In genomic region chr16:19307587-19308241, GRCh38 we compare ENCODE assay signal across 14 cellular contexts. TPM values are rescaled to one million over a fixed set of nuclear protein-coding genes. Genes with fewer than 3 reads are reported as not detected.
DNase-seq lines count a peak whose midpoint lies in the region; ATAC-seq and TF ChIP-seq lines count a peak whose summit lies in the region.
"Had no signal": no experiment of that assay in that cellular context is flagged by ENCODE, and none has a peak within 500 bp of the region (broad histone marks: within the 10 kb centered on the region; RNA-seq: fewer than 3 reads in every experiment).

No MANE protein-coding gene starts in this region.

- no peak overlapping the region for H3K4me3 Mint-ChIP-seq in stimulated activated naive CD8-positive, alpha-beta T cell treated with anti-CD3 and anti-CD28 coated beads, Interleukin-15, amount 100 ng/mL, for 72 hours
- no peak overlapping the region for H3K4me3 Mint-ChIP-seq in endodermal cell
- H3K4me3 Mint-ChIP-seq: activated T-cell treated with anti-CD3 and anti-CD28 coated beads, Interleukin-2, amount 50 U/mL, for 72 hours had no signal

- no peak overlapping the region for H3K4me3 ChIP-seq in endodermal cell (ENCODE audit: low read length)

- no peak overlapping the region for H3K9ac ChIP-seq in endodermal cell (ENCODE audit: extremely low read depth, low read length, poor library complexity, severe bottlenecking)

- ATAC-seq in stimulated activated naive CD8-positive, alpha-beta T cell treated with anti-CD3 and anti-CD28 coated beads, Interleukin-15, Interleukin-2, amounts not matched to agents 100 U/mL and 50 U/mL, for 24 hours = no peak
- ATAC-seq in stimulated activated naive CD8-positive, alpha-beta T cell treated with anti-CD3 and anti-CD28 coated beads, Interleukin-15, amount 100 ng/mL, for 72 hours = no peak
- ATAC-seq in GM18511 (IDR thresholded peaks at IDR 0.05; ENCODE audit: unreplicated experiment) = no peak
- ATAC-seq: activated T-cell treated with anti-CD3 and anti-CD28 coated beads, Interleukin-2, amount 50 U/mL, for 72 hours had no signal

- 74 to 78% methylated on average over 7 to 8 of the region's 8 CpGs for WGBS in endodermal cell (ENCODE audit: insufficient coverage in 1 of 2, insufficient read length in 1 of 2), 2 experiments

- H3K27ac ChIP-seq in endodermal cell (ENCODE audit: low read depth, low read length) = no peak overlapping the region

- H3K36me3 ChIP-seq in endodermal cell (ENCODE audit: control insufficient read depth, insufficient read depth, low read length) = no peaks in the 10 kb centered on the region
- H3K36me3 ChIP-seq: BE2C had no signal

- no peak for TF ChIP-seq CTCF in endodermal cell (conservative IDR thresholded peaks at IDR 0.05)

- H3K27me3 Mint-ChIP-seq in stimulated activated naive CD8-positive, alpha-beta T cell treated with anti-CD3 and anti-CD28 coated beads, Interleukin-15, amount 100 ng/mL, for 72 hours = peaks cover 17% of the 10 kb centered on the region
- no peaks in the 10 kb centered on the region for H3K27me3 Mint-ChIP-seq in endodermal cell (ENCODE audit: insufficient read depth)

- no peaks in the 10 kb centered on the region for H3K4me1 ChIP-seq in endodermal cell (ENCODE audit: control insufficient read depth, insufficient read depth, low read length)
- H3K4me1 ChIP-seq: BE2C had no signal

- H3K4me1 Mint-ChIP-seq in stimulated activated naive CD8-positive, alpha-beta T cell treated with anti-CD3 and anti-CD28 coated beads, Interleukin-15, amount 100 ng/mL, for 72 hours = no peaks in the 10 kb centered on the region
- H3K4me1 Mint-ChIP-seq in endodermal cell = peaks cover 7% of the 10 kb centered on the region

- H3K9me3 ChIP-seq in endodermal cell (ENCODE audit: control insufficient read depth, low read length) = no peaks in the 10 kb centered on the region
- H3K9me3 ChIP-seq: BE2C had no signal

- H3K27me3 ChIP-seq in endodermal cell (ENCODE audit: control insufficient read depth, insufficient read depth, low read length, poor library complexity, severe bottlenecking) = no peaks in the 10 kb centered on the region
- H3K27me3 ChIP-seq: BE2C had no signal

- peak; percentile 9 for DNase-seq in stimulated activated naive CD8-positive, alpha-beta T cell treated with anti-CD3 and anti-CD28 coated beads, Interleukin-15, Interleukin-2, amounts not matched to agents 100 U/mL and 50 U/mL, for 24 hours
- no peak for DNase-seq in stimulated activated naive CD8-positive, alpha-beta T cell treated with anti-CD3 and anti-CD28 coated beads, Interleukin-15, amount 100 ng/mL, for 72 hours
- DNase-seq in NCI-H460 (ENCODE audit: extremely low read depth, low read depth) (peak; percentile 26), endodermal cell (peak; percentile 89), DMS79 treated with DMSO at 0.1 percent for 48 hours (lab: John Stamatoyannopoulos, UW) (no peak), germinal center (ENCODE audit: low spot score) (no peak)
- DNase-seq: activated T-cell treated with anti-CD3 and anti-CD28 coated beads, Interleukin-2, amount 50 U/mL, for 72 hours; amygdala; BE2C; NCI-H1105 treated with DMSO at 0.1 percent for 48 hours had no signal

- H3K36me3 Mint-ChIP-seq in endodermal cell (ENCODE audit: low read depth) = no peaks in the 10 kb centered on the region

- H3K9me3 Mint-ChIP-seq in stimulated activated naive CD8-positive, alpha-beta T cell treated with anti-CD3 and anti-CD28 coated beads, Interleukin-15, amount 100 ng/mL, for 72 hours = peaks cover 0 to 3% of the 10 kb centered on the region in 2 donors
- peaks cover 4% of the 10 kb centered on the region for H3K9me3 Mint-ChIP-seq in endodermal cell

- no peak overlapping the region for H3K27ac Mint-ChIP-seq in stimulated activated naive CD8-positive, alpha-beta T cell treated with anti-CD3 and anti-CD28 coated beads, Interleukin-15, amount 100 ng/mL, for 72 hours
- no peak overlapping the region for H3K27ac Mint-ChIP-seq in endodermal cell
- H3K27ac Mint-ChIP-seq: activated T-cell treated with anti-CD3 and anti-CD28 coated beads, Interleukin-2, amount 50 U/mL, for 72 hours had no signal

RNA-seq across cellular contexts. Expression of gene CLEC19A, which starts 22.2 kb away (rescaled TPM):
- total RNA-seq in NCI-H460 (2014; rRNA removed; shearing (Covaris generic)) = 0.30 TPM in 1 of 2 replicates, not detected in the other
- polyA plus RNA-seq in NCI-H460 (2014; cell fraction: nucleus; rRNA removed) = 0.04 TPM in 1 of 2 replicates, not detected in the other
- total RNA-seq in endodermal cell = 1 to 10 TPM; 1.6 to 1.9 TPM
- 1.4 TPM for polyA plus RNA-seq in endodermal cell (2013, experiment 1 of 2)
- polyA plus RNA-seq in endodermal cell (2013, experiment 2 of 2) = 4.0 TPM
- total RNA-seq: activated T-cell treated with anti-CD3 and anti-CD28 coated beads, Interleukin-2, amount 50 U/mL, for 72 hours; chondrocyte; kidney epithelial cell; temporal lobe had no signal

Comparison
In these comparisons a context has a peak if more than half of its experiments do, and no peak if none do; other contexts are left out.
1. DNase-seq: peak in stimulated activated naive CD8-positive, alpha-beta T cell treated with anti-CD3 and anti-CD28 coated beads, Interleukin-15, Interleukin-2, amounts not matched to agents 100 U/mL and 50 U/mL, for 24 hours (single experiment), NCI-H460 (single experiment) and endodermal cell (single experiment); none in stimulated activated naive CD8-positive, alpha-beta T cell treated with anti-CD3 and anti-CD28 coated beads, Interleukin-15, amount 100 ng/mL, for 72 hours (0 of 2), DMS79 treated with DMSO at 0.1 percent for 48 hours (single experiment) and germinal center (single experiment).